In the genomic region with DNA sequence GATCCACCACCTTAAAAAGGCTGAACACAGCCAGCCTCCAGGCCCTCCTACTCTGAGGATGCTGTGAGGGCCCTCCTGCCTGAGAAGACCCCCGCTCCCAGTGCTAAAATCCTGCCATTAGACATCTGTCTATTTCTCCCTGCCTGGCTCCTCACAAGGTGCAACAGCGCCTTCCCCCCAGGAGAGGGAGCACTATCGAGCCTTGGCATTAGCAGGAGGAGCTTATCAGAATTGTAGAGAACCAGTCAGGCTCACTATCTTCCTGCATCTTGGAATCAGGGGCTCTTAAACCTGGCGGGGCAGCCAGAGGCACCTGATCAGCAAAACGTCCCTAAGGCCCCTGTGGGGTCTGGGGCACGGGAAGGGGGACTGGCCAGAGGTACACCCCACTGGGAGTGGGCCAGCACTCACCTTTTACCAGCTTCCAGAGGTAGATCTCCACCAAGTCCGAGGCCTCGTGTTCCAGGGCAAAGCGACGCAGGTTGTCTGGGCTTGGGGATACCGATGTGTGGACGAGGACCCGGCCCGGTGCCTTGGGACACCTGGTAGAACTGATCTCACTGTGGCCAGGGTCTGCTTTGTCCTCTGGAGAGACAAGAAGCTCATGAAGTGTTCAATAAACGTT, we compare ENCODE assay signal across 9 cellular contexts. TPM values are rescaled to one million over a fixed set of nuclear protein-coding genes. Genes with fewer than 3 reads are reported as not detected.
A peak's percentile ranks its signal among the peaks of the same experiment; 100 is the strongest.
DNase-seq lines count a peak whose midpoint lies in the region; ATAC-seq, FAIRE-seq and TF ChIP-seq lines count a peak whose summit lies in the region.
"Had no signal": no experiment of that assay in that cellular context is flagged by ENCODE, and none has a peak within 500 bp of the region (broad histone marks: within the 10 kb centered on the region; RNA-seq: fewer than 3 reads in every experiment).

No MANE protein-coding gene starts in this region.

- H4K8ac ChIP-seq in neuronal stem cell (ENCODE audit: low read depth, low read length): no peak overlapping the region

- no peak overlapping the region for H3K4ac ChIP-seq in neuronal stem cell (ENCODE audit: low read length)

- no peak overlapping the region for H2BK120ac ChIP-seq in neuronal stem cell (ENCODE audit: low read depth, low read length)

- H2AK5ac ChIP-seq in neuronal stem cell (ENCODE audit: low read depth, low read length): peak overlapping the region; percentile 60

- DNase-seq in GM10248 (ENCODE audit: extremely low spot score) (peak; percentile 83), RCC 7860 (ENCODE audit: low spot score) (peak; percentile 52), fibroblast of mammary gland (ENCODE audit: low read depth) (peak; percentile 71), neuronal stem cell (ENCODE audit: low spot score) (peak; percentile 79), tibial nerve (ENCODE audit: low spot score in 2 of 2) (peak in 1 of 2 donors; percentile 66)
- peak; percentile 78 for DNase-seq in activated T-cell treated with anti-CD3 and anti-CD28 coated beads, Interleukin-2, amount 50 U/mL, for 48 hours

- no peak overlapping the region for H3K14ac ChIP-seq in neuronal stem cell (ENCODE audit: low read length)

- TF ChIP-seq EP300 in Ishikawa (IDR thresholded peaks at IDR 0.05; ENCODE audit: borderline replicate concordance) (no peak), tibial nerve (IDR thresholded peaks at IDR 0.05) (no peak)

- H4K91ac ChIP-seq in neuronal stem cell (ENCODE audit: low read depth, low read length, poor library complexity): no peak overlapping the region

- no peak overlapping the region for H2BK5ac ChIP-seq in neuronal stem cell (ENCODE audit: low read length)

- H3K36me3 ChIP-seq in neuronal stem cell (replicated peaks in 1 of 2; ENCODE audit: control insufficient read depth in 2 of 2, insufficient read depth in 2 of 2, low read length in 2 of 2): no peaks in the 10 kb centered on the region
- no peaks in the 10 kb centered on the region for H3K36me3 ChIP-seq in tibial nerve

- CTCF ChIA-PET in GM10248 (lab: Yijun Ruan, JAX): interaction anchor here (0.6 to 5.7 kb wide), 44 partner anchors 9 to 546 kb away, joined by 3 to 76 read pairs (median 4); partner anchors contain the start of gene CHRDL2

- no CpG with 5 or more reads among the region's 15 CpGs for WGBS in neuronal stem cell (ENCODE audit: extremely low coverage in 2 of 2, insufficient read length in 2 of 2, insufficient replicate concordance in 1 of 2), 2 donors
- 55 to 77% methylated on average over 11 to 14 of the region's 15 CpGs for WGBS in tibial nerve, 2 donors

- no peaks in the 10 kb centered on the region for H3K79me1 ChIP-seq in neuronal stem cell (ENCODE audit: low read depth, low read length)

- peaks cover 0 to 5% (median 0%) of the 10 kb centered on the region in 3 experiments for H3K27me3 ChIP-seq in neuronal stem cell (ENCODE audit: control insufficient read depth in 3 of 3, insufficient read depth in 3 of 3, low read depth in 1 of 3, low read length in 3 of 3)
- no peaks in the 10 kb centered on the region for H3K27me3 ChIP-seq in tibial nerve

- no peaks in the 10 kb centered on the region for H3K4me1 ChIP-seq in neuronal stem cell (ENCODE audit: control insufficient read depth in 2 of 2, insufficient read depth in 1 of 2, low read depth in 1 of 2, low read length in 2 of 2)
- H3K4me1 ChIP-seq in tibial nerve: no peaks in the 10 kb centered on the region

- H3K4me2 ChIP-seq in neuronal stem cell (ENCODE audit: insufficient read depth, low read length, poor library complexity, severe bottlenecking): no peak overlapping the region

- POLR2A ChIA-PET in GM10248 (lab: Yijun Ruan, JAX): no interaction called here

- peak; percentile 94 for TF ChIP-seq CTCF in GM10248 (IDR thresholded peaks at IDR 0.05; ENCODE audit: control extremely low read depth, extremely low read depth, low read depth, missing control alignments)
- TF ChIP-seq CTCF in fibroblast of mammary gland (conservative IDR thresholded peaks at IDR 0.05; ENCODE audit: control insufficient read depth, insufficient read depth, low read depth, low read length): peak; percentile 95
- peak; percentile 76 to 92 (median 82) for TF ChIP-seq CTCF in tibial nerve (IDR thresholded peaks at IDR 0.05)

- TF ChIP-seq POLR2A in tibial nerve (IDR thresholded peaks at IDR 0.05): no peak

- H2BK12ac ChIP-seq in neuronal stem cell (ENCODE audit: low read length): no peak overlapping the region

- peak overlapping the region; percentile 89 for H3K23ac ChIP-seq in neuronal stem cell (ENCODE audit: low read depth, low read length, poor library complexity)

- H2BK15ac ChIP-seq in neuronal stem cell (ENCODE audit: low read length): no peak overlapping the region

- TF ChIP-seq RAD21 in Ishikawa (IDR thresholded peaks at IDR 0.05; ENCODE audit: low read depth): peak; percentile 70

- H3K9ac ChIP-seq in neuronal stem cell (ENCODE audit: low read depth, low read length, poor library complexity): no peak overlapping the region

- peak overlapping the region; percentile 57 for H3K18ac ChIP-seq in neuronal stem cell (ENCODE audit: low read length)

- H3K27ac ChIP-seq in neuronal stem cell (replicated peaks; ENCODE audit: low read length): no peak overlapping the region
- H3K27ac ChIP-seq in tibial nerve: no peak overlapping the region

- peak overlapping the region; percentile 83 for H2AFZ ChIP-seq in neuronal stem cell (ENCODE audit: low read length)

- no peak for FAIRE-seq in RCC 7860 (lab: Jason Lieb, UNC)

- H3K9me3 ChIP-seq in neuronal stem cell (replicated peaks in 1 of 2; ENCODE audit: control insufficient read depth in 2 of 2, insufficient read depth in 1 of 2, low read depth in 1 of 2, low read length in 2 of 2) (no peaks in the 10 kb centered on the region), tibial nerve (no peaks in the 10 kb centered on the region)

- H3K4me3 ChIP-seq in fibroblast of mammary gland (ENCODE audit: control insufficient read depth, low read depth, low read length) (no peak overlapping the region), neuronal stem cell (ENCODE audit: low read length in 2 of 2) (no peak overlapping the region), tibial nerve (no peak overlapping the region)

- no peak for ATAC-seq in HG03045 (IDR thresholded peaks at IDR 0.05; ENCODE audit: unreplicated experiment)

TF ChIP-seq in Ishikawa, 13 proteins besides CTCF, POLR2A, EP300 and RAD21:
- no peak for TF ChIP-seq EGR1 (IDR thresholded peaks at IDR 0.05)
- TF ChIP-seq ZBTB7A (IDR thresholded peaks at IDR 0.05; ENCODE audit: low read depth): no peak
- TF ChIP-seq USF1 (IDR thresholded peaks at IDR 0.05): no peak
- TF ChIP-seq CREB1 (IDR thresholded peaks at IDR 0.05; ENCODE audit: low read depth): no peak
- TF ChIP-seq TEAD4 (IDR thresholded peaks at IDR 0.05): no peak
- TF ChIP-seq CEBPB (IDR thresholded peaks at IDR 0.05): no peak
- TF ChIP-seq, protein P1, sequence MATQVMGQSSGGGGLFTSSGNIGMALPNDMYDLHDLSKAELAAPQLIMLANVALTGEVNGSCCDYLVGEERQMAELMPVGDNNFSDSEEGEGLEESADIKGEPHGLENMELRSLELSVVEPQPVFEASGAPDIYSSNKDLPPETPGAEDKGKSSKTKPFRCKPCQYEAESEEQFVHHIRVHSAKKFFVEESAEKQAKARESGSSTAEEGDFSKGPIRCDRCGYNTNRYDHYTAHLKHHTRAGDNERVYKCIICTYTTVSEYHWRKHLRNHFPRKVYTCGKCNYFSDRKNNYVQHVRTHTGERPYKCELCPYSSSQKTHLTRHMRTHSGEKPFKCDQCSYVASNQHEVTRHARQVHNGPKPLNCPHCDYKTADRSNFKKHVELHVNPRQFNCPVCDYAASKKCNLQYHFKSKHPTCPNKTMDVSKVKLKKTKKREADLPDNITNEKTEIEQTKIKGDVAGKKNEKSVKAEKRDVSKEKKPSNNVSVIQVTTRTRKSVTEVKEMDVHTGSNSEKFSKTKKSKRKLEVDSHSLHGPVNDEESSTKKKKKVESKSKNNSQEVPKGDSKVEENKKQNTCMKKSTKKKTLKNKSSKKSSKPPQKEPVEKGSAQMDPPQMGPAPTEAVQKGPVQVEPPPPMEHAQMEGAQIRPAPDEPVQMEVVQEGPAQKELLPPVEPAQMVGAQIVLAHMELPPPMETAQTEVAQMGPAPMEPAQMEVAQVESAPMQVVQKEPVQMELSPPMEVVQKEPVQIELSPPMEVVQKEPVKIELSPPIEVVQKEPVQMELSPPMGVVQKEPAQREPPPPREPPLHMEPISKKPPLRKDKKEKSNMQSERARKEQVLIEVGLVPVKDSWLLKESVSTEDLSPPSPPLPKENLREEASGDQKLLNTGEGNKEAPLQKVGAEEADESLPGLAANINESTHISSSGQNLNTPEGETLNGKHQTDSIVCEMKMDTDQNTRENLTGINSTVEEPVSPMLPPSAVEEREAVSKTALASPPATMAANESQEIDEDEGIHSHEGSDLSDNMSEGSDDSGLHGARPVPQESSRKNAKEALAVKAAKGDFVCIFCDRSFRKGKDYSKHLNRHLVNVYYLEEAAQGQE (IDR thresholded peaks at IDR 0.05; ENCODE audit: low read depth): no peak
- TF ChIP-seq MAX (IDR thresholded peaks at IDR 0.05): no peak
- no peak for TF ChIP-seq TAF1 (IDR thresholded peaks at IDR 0.05; ENCODE audit: low read depth)
- no peak for TF ChIP-seq NFIC (IDR thresholded peaks at IDR 0.05)
- TF ChIP-seq YY1 (IDR thresholded peaks at IDR 0.05; ENCODE audit: low read depth): no peak
- TF ChIP-seq FOXM1 (IDR thresholded peaks at IDR 0.05; ENCODE audit: borderline replicate concordance, low read depth): no peak
- no peak for TF ChIP-seq TCF12 (IDR thresholded peaks at IDR 0.05; ENCODE audit: low read depth)

RNA-seq across cellular contexts. Expression of gene CHRDL2, which starts 28.7 kb away (rescaled TPM):
- 0.81 TPM for polyA plus RNA-seq in neuronal stem cell (2013, experiment 1 of 2)
- 0.80 TPM for polyA plus RNA-seq in neuronal stem cell (2013, experiment 2 of 2)
- not detected for total RNA-seq in tibial nerve
- total RNA-seq: glomerular endothelial cell had no signal

RNA-seq across cellular contexts. Expression of gene RNF169, which starts 46.2 kb away (rescaled TPM):
- 9.8 TPM for polyA plus RNA-seq in neuronal stem cell (2013, experiment 1 of 2)
- polyA plus RNA-seq in neuronal stem cell (2013, experiment 2 of 2): 10.2 TPM
- total RNA-seq in tibial nerve: 10 to 100 TPM; 20.1 to 23.4 (median 22.3) TPM
